Comparison of ENCODE assay signal across 1 cellular context in genomic region chr13:23674795-23675640, GRCh38.
TF ChIP-seq lines count a peak whose summit lies in the region.

No MANE protein-coding gene starts in this region.

TF ChIP-seq in IMR-90, 13 proteins besides CTCF, POLR2A, EP300 and RAD21:
- TF ChIP-seq NFE2L2 (IDR thresholded peaks at IDR 0.05; ENCODE audit: low read depth, low read length), result peak; percentile 65
- TF ChIP-seq USF2 (IDR thresholded peaks at IDR 0.05; ENCODE audit: low read depth, low read length), result no peak
- peak; percentile 91 for TF ChIP-seq CEBPB (IDR thresholded peaks at IDR 0.05; ENCODE audit: low read depth, low read length)
- no peak for TF ChIP-seq MAZ (IDR thresholded peaks at IDR 0.05; ENCODE audit: borderline replicate concordance, low read depth, low read length)
- TF ChIP-seq MAFK (IDR thresholded peaks at IDR 0.05; ENCODE audit: low read depth, low read length), result peak; percentile 72
- peak; percentile 91 for TF ChIP-seq BHLHE40 (IDR thresholded peaks at IDR 0.05; ENCODE audit: low read depth, low read length)
- TF ChIP-seq CHD1 (IDR thresholded peaks at IDR 0.05; ENCODE audit: low read depth, low read length), result peak; percentile 81; the same call in 1 of the 2 replicates
- peak; percentile 93 for TF ChIP-seq FOS (IDR thresholded peaks at IDR 0.05; ENCODE audit: low read depth, low read length)
- TF ChIP-seq MXI1 (IDR thresholded peaks at IDR 0.05; ENCODE audit: borderline replicate concordance, low read depth, low read length), result no peak
- no peak for TF ChIP-seq RFX5 (IDR thresholded peaks at IDR 0.05; ENCODE audit: low read depth, low read length)
- TF ChIP-seq RCOR1 (IDR thresholded peaks at IDR 0.05; ENCODE audit: insufficient replicate concordance, low read length), result no peak
- no peak for TF ChIP-seq ELK1 (IDR thresholded peaks at IDR 0.05; ENCODE audit: borderline replicate concordance, low read depth, low read length)
TF ChIP-seq in IMR-90: peak in this region for 6.
